In the genomic region with DNA sequence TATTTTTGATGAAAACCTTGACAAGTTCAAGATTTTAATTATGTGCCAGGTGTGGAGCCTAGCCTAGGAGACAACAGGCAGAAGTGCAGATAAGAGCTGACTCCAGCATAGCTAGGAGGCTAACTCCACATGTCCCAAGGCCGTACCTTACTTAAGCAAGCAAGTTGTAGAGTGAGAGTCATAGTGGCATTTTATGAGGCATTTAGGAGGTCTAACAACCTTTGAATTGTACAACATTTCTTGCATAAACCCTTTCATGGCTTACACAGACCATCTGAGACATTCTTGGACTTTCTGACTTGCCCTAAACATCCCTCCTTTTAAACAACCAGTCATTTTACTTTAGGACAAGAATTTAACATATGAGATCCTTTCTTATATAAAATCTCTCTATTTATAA, we compare ENCODE assay signal across 22 cellular contexts. TPM values are rescaled to one million over a fixed set of nuclear protein-coding genes. Genes with fewer than 3 reads are reported as not detected.
DNase-seq lines count a peak whose midpoint lies in the region; TF ChIP-seq lines count a peak whose summit lies in the region.
"Had no signal": no experiment of that assay in that cellular context is flagged by ENCODE, and none has a peak within 500 bp of the region (broad histone marks: within the 10 kb centered on the region; RNA-seq: fewer than 3 reads in every experiment).

No MANE protein-coding gene starts in this region.

- H3K27me3 ChIP-seq in endodermal cell (ENCODE audit: control insufficient read depth, insufficient read depth, low read length, poor library complexity, severe bottlenecking) (no peaks in the 10 kb centered on the region), PC-9 (ENCODE audit: insufficient read depth, low read depth) (no peaks in the 10 kb centered on the region)
- H3K27me3 ChIP-seq: BLaER1 treated with 17β-estradiol and CSF1 and Interleukin-3, amounts not matched to agents 10 nM and 100 nM had no signal

- no peaks in the 10 kb centered on the region for H3K9me2 ChIP-seq in PC-9 (ENCODE audit: insufficient read depth)

- 94% methylated on average over 1 of the region's 1 CpG; no CpG with 5 or more reads in 1 of the 2 experiments for WGBS in endodermal cell (ENCODE audit: insufficient coverage in 1 of 2, insufficient read length in 1 of 2), 2 experiments

- CTCF ChIA-PET in HEK293 (lab: Yijun Ruan, JAX) (no interaction called here), PC-9 (lab: Charles Lee) (no interaction called here)

- H3K79me2 ChIP-seq in PC-9 (ENCODE audit: low read depth): no peaks in the 10 kb centered on the region

- no peaks in the 10 kb centered on the region for H3K36me3 ChIP-seq in HEK293 (ENCODE audit: control insufficient read depth in 2 of 2, insufficient read depth in 1 of 2, low read length in 2 of 2)
- no peaks in the 10 kb centered on the region for H3K36me3 ChIP-seq in endodermal cell (ENCODE audit: control insufficient read depth, insufficient read depth, low read length)
- no peaks in the 10 kb centered on the region for H3K36me3 ChIP-seq in PC-9 (ENCODE audit: low read depth)

- TF ChIP-seq CTCF in HEK293 (tag by site-specific recombination; IDR thresholded peaks at IDR 0.05) (no peak), endodermal cell (conservative IDR thresholded peaks at IDR 0.05) (no peak), PC-9 (conservative IDR thresholded peaks at IDR 0.05) (no peak), CD14-positive monocyte (IDR thresholded peaks at IDR 0.05) (no peak)

- H3K4me3 Mint-ChIP-seq in endodermal cell (no peak overlapping the region), CD14-positive monocyte (no peak overlapping the region)
- H3K4me3 Mint-ChIP-seq: B cell; CD4-positive, alpha-beta memory T cell; CD4-positive, CD25-positive, alpha-beta regulatory T cell; CD8-positive, alpha-beta memory T cell had no signal

- H3K4me1 ChIP-seq in HEK293 (ENCODE audit: control insufficient read depth, insufficient read depth, low read length): no peaks in the 10 kb centered on the region
- no peaks in the 10 kb centered on the region for H3K4me1 ChIP-seq in endodermal cell (ENCODE audit: control insufficient read depth, insufficient read depth, low read length)
- peaks cover 2% of the 10 kb centered on the region for H3K4me1 ChIP-seq in PC-9 (replicated peaks; ENCODE audit: insufficient read depth)
- H3K4me1 ChIP-seq: BLaER1 treated with 17β-estradiol and CSF1 and Interleukin-3, amounts not matched to agents 10 nM and 100 nM had no signal

- H2AFZ ChIP-seq in PC-9: no peak overlapping the region

- no peaks in the 10 kb centered on the region for H3F3A ChIP-seq in PC-9 (ENCODE audit: insufficient read depth, low read depth)

- H3K4me1 Mint-ChIP-seq in endodermal cell (peaks cover 10% of the 10 kb centered on the region), CD14-positive monocyte (no peaks in the 10 kb centered on the region)
- H3K4me1 Mint-ChIP-seq: B cell; CD4-positive, alpha-beta memory T cell; CD8-positive, alpha-beta memory T cell had no signal

- POLR2A ChIA-PET in HEK293 (lab: Yijun Ruan, JAX): interaction anchor here (0.6 kb wide), 1 partner anchor 1161 kb away, joined by 3 read pairs; no protein-coding TSS in a partner anchor
- POLR2A ChIA-PET in PC-9 (lab: Charles Lee; ENCODE audit: unreplicated experiment): no interaction called here

- DNase-seq in endodermal cell (no peak), pons (ENCODE audit: low spot score) (no peak), PC-9 (no peak), CD14-positive monocyte (ENCODE audit: low spot score) (no peak)
- DNase-seq: 8988T; AML-193; CD4-positive, alpha-beta memory T cell; CD4-positive, CD25-positive, alpha-beta regulatory T cell; CD8-positive, alpha-beta memory T cell; COR-L47; DMS 273 treated with DMSO at 0.1 percent for 48 hours; DMS153; DMS53; DMS79; DND-41; EL; GDM1 had no signal

- H3K27ac ChIP-seq in HEK293 (ENCODE audit: extremely low read depth, low read depth, low read length): no peak overlapping the region
- H3K27ac ChIP-seq in endodermal cell (ENCODE audit: low read depth, low read length): no peak overlapping the region
- H3K27ac ChIP-seq in PC-9: no peak overlapping the region
- H3K27ac ChIP-seq: BLaER1 treated with 17β-estradiol and CSF1 and Interleukin-3, amounts not matched to agents 10 nM and 100 nM; C4-2B had no signal

- H3K4me2 ChIP-seq in PC-9: no peak overlapping the region
- H3K4me2 ChIP-seq: BLaER1 treated with 17β-estradiol and CSF1 and Interleukin-3, amounts not matched to agents 10 nM and 100 nM had no signal

- BruUV-seq in PC-9 (replicated peaks; lab: Mats Ljungman, UMichigan): no TSS peak

- H3K36me3 Mint-ChIP-seq in endodermal cell (ENCODE audit: low read depth) (peaks cover 30% of the 10 kb centered on the region), CD14-positive monocyte (peaks cover 0 to 2% of the 10 kb centered on the region in 2 donors)
- H3K36me3 Mint-ChIP-seq: CD4-positive, CD25-positive, alpha-beta regulatory T cell had no signal

- H3K9ac ChIP-seq in endodermal cell (ENCODE audit: extremely low read depth, low read length, poor library complexity, severe bottlenecking): no peak overlapping the region
- H3K9ac ChIP-seq: BLaER1 treated with 17β-estradiol and CSF1 and Interleukin-3, amounts not matched to agents 10 nM and 100 nM had no signal

- intact Hi-C loops in PC-9 (cut with micrococcal nuclease; ENCODE audit: unreplicated experiment): no loop called here
- intact Hi-C loops in CD14-positive monocyte (cut with micrococcal nuclease): no loop called here

- H3K4me3 ChIP-seq in HEK293 (ENCODE audit: low read depth, low read length) (no peak overlapping the region), endodermal cell (ENCODE audit: low read length) (peak overlapping the region; percentile 63), PC-9 (no peak overlapping the region)
- H3K4me3 ChIP-seq: BLaER1 treated with 17β-estradiol and CSF1 and Interleukin-3, amounts not matched to agents 10 nM and 100 nM; GM12878 had no signal

- H4K20me1 ChIP-seq in PC-9 (ENCODE audit: insufficient read depth): no peaks in the 10 kb centered on the region
- H4K20me1 ChIP-seq: BLaER1 treated with 17β-estradiol and CSF1 and Interleukin-3, amounts not matched to agents 10 nM and 100 nM had no signal

- H3K9me3 Mint-ChIP-seq in endodermal cell (peaks cover 81% of the 10 kb centered on the region), CD14-positive monocyte (peaks cover 11 to 37% (median 30%) of the 10 kb centered on the region in 7 donors)

- H3K27me3 Mint-ChIP-seq in endodermal cell (ENCODE audit: insufficient read depth): no peaks in the 10 kb centered on the region
- peaks cover 0 to 7% (median 2%) of the 10 kb centered on the region in 3 donors for H3K27me3 Mint-ChIP-seq in CD14-positive monocyte (ENCODE audit: low read depth in 3 of 3)
- H3K27me3 Mint-ChIP-seq: B cell; CD4-positive, alpha-beta memory T cell; CD4-positive, CD25-positive, alpha-beta regulatory T cell had no signal

- H3K9me3 ChIP-seq in HEK293 (ENCODE audit: control insufficient read depth, insufficient read depth, low read depth, low read length) (no peaks in the 10 kb centered on the region), endodermal cell (ENCODE audit: control insufficient read depth, low read length) (peaks cover 72% of the 10 kb centered on the region), PC-9 (ENCODE audit: insufficient read depth, low read depth) (0 out of 2 replicates have a peak, but pooled peaks cover 10% of the 10 kb centered on the region)

- no peak overlapping the region for H3K27ac Mint-ChIP-seq in endodermal cell
- H3K27ac Mint-ChIP-seq in CD14-positive monocyte: no peak overlapping the region
- H3K27ac Mint-ChIP-seq: B cell; CD4-positive, alpha-beta memory T cell; CD4-positive, CD25-positive, alpha-beta regulatory T cell; CD8-positive, alpha-beta memory T cell had no signal

TF ChIP-seq in HEK293, 187 proteins besides CTCF, POLR2A, EP300 and RAD21:
- TF ChIP-seq ZNF707 (tag by site-specific recombination; IDR thresholded peaks at IDR 0.05) (no peak), SETDB1 (IDR thresholded peaks at IDR 0.05; ENCODE audit: insufficient read length, low read length) (peak; percentile 99), TRIM28 (IDR thresholded peaks at IDR 0.05; ENCODE audit: borderline replicate concordance, low read length) (peak; percentile 96; the same call in 1 of the 2 replicates)

RNA-seq across cellular contexts. Expression of a gene that starts 8.3 kb away (rescaled TPM):
- 10 to 100 TPM; 33.6 to 41.9 TPM for total RNA-seq in endodermal cell
- polyA plus RNA-seq in endodermal cell (2013, experiment 1 of 2): 53.4 TPM
- 52.8 TPM for polyA plus RNA-seq in endodermal cell (2013, experiment 2 of 2)
- 42.1 and 59.5 TPM in 2 replicates for total RNA-seq in PC-9 (2021)
- polyA plus RNA-seq in CD14-positive monocyte: 100 to 1,000 TPM in 1 of 2 donors, 10 to 100 TPM in 1; 98.9 to 114 TPM

RNA-seq across cellular contexts. Expression of a gene that starts 48.9 kb away (rescaled TPM):
- 1 to 10 TPM; 1.6 to 2.0 TPM for total RNA-seq in endodermal cell
- 0.82 TPM for polyA plus RNA-seq in endodermal cell (2013, experiment 1 of 2)
- polyA plus RNA-seq in endodermal cell (2013, experiment 2 of 2): 0.70 TPM
- total RNA-seq in PC-9 (2021): not detected in 2 replicates
- polyA plus RNA-seq in CD14-positive monocyte: not detected
